ENCODE assay signal across 6 cellular contexts in genomic region chr6:169702640-169703246, GRCh38. TPM values are rescaled to one million over a fixed set of nuclear protein-coding genes. Genes with fewer than 3 reads are reported as not detected.
DNase-seq lines count a peak whose midpoint lies in the region; FAIRE-seq and TF ChIP-seq lines count a peak whose summit lies in the region.

No MANE protein-coding gene starts in this region.

- H3F3A ChIP-seq in DOHH2 (ENCODE audit: control insufficient read depth, insufficient read depth) (peaks cover 10% of the 10 kb centered on the region), SK-N-SH (replicated peaks; ENCODE audit: insufficient read depth) (peaks cover 9% of the 10 kb centered on the region), smooth muscle cell (ENCODE audit: low read depth) (peaks cover 13% of the 10 kb centered on the region)

- H3K4me2 ChIP-seq in DOHH2 (ENCODE audit: low read length) (peak overlapping the region; percentile 66), SK-N-SH (peak overlapping the region; percentile 70), endothelial cell of umbilical vein (ENCODE audit: insufficient read depth, low read length) (peak overlapping the region; percentile 80), smooth muscle cell (peak overlapping the region; percentile 95)

- H3K9me2 ChIP-seq in DOHH2 (replicated peaks; ENCODE audit: control insufficient read depth, low read length) (no peaks in the 10 kb centered on the region), SK-N-SH (no peaks in the 10 kb centered on the region)

- DNase-seq in HFF-Myc (ENCODE audit: extremely low read depth, low read depth) (no peak), SK-N-SH (peak; percentile 68), endothelial cell of umbilical vein (ENCODE audit: low read depth, low spot score) (no peak), smooth muscle cell (lab: John Stamatoyannopoulos, UW; ENCODE audit: unreplicated experiment) (no peak), EL (no peak)

- no peaks in the 10 kb centered on the region for H3K27me3 ChIP-seq in DOHH2 (ENCODE audit: control insufficient read depth, low read length)
- H3K27me3 ChIP-seq in SK-N-SH (ENCODE audit: insufficient read depth), result no peaks in the 10 kb centered on the region
- H3K27me3 ChIP-seq in endothelial cell of umbilical vein (ENCODE audit: control insufficient read depth in 2 of 2, insufficient read depth in 2 of 2, low read length in 2 of 2), result no peaks in the 10 kb centered on the region
- no peaks in the 10 kb centered on the region for H3K27me3 ChIP-seq in smooth muscle cell (ENCODE audit: low read depth)

- dilution Hi-C loops in endothelial cell of umbilical vein (cut with MboI; ENCODE audit: extremely low pct_ligation_motif_present, low sequenced_read_pairs), result no loop called here

- TSS peak; percentile 36 for BruUV-seq in endothelial cell of umbilical vein (replicated peaks; lab: Mats Ljungman, UMichigan)

- no peak for TF ChIP-seq EP300 in SK-N-SH (IDR thresholded peaks at IDR 0.05; ENCODE audit: borderline replicate concordance in 1 of 2, low read depth in 1 of 2, low read length in 1 of 2)

- no peak for TF ChIP-seq RAD21 in SK-N-SH (IDR thresholded peaks at IDR 0.05; ENCODE audit: low read length)

- peaks cover 91% of the 10 kb centered on the region for H3K79me2 ChIP-seq in DOHH2 (ENCODE audit: control insufficient read depth, low read length)
- H3K79me2 ChIP-seq in SK-N-SH (ENCODE audit: insufficient read depth), result peaks cover 65% of the 10 kb centered on the region
- peaks cover 56% of the 10 kb centered on the region for H3K79me2 ChIP-seq in endothelial cell of umbilical vein (ENCODE audit: control insufficient read depth, insufficient read depth, low read length)
- peaks cover 34% of the 10 kb centered on the region for H3K79me2 ChIP-seq in smooth muscle cell (ENCODE audit: low read depth)

- H3K36me3 ChIP-seq in DOHH2 (ENCODE audit: control insufficient read depth, low read length), result peaks cover 77% of the 10 kb centered on the region
- peaks cover 35 to 47% of the 10 kb centered on the region in 2 experiments for H3K36me3 ChIP-seq in SK-N-SH (replicated peaks in 1 of 2; ENCODE audit: control insufficient read depth in 1 of 2, insufficient read depth in 2 of 2, low read length in 1 of 2)
- H3K36me3 ChIP-seq in endothelial cell of umbilical vein (ENCODE audit: control insufficient read depth in 2 of 2, extremely low read depth in 1 of 2, insufficient read depth in 2 of 2, low read length in 2 of 2), result peaks cover 0 to 6% of the 10 kb centered on the region in 2 experiments
- H3K36me3 ChIP-seq in smooth muscle cell (ENCODE audit: low read depth), result no peaks in the 10 kb centered on the region

- intact Hi-C loops in endothelial cell of umbilical vein (cut with micrococcal nuclease), result loop anchor here (1.0 to 5.0 kb wide), 7 partner anchors 21 to 852 kb away; partner anchors contain the start of genes DYNLT2, ERMARD, FAM120B and TBP

- H3K4me1 ChIP-seq in DOHH2 (ENCODE audit: control insufficient read depth, low read length), result peaks cover 55% of the 10 kb centered on the region
- H3K4me1 ChIP-seq in SK-N-SH (ENCODE audit: control insufficient read depth in 1 of 2, insufficient read depth in 2 of 2, low read depth in 1 of 2, low read length in 1 of 2), result peaks cover 12 to 28% of the 10 kb centered on the region in 2 experiments; a peak in 3 of 4 replicates
- peaks cover 51% of the 10 kb centered on the region for H3K4me1 ChIP-seq in endothelial cell of umbilical vein (ENCODE audit: control insufficient read depth, extremely low read depth, insufficient read depth, low read length)
- peaks cover 34% of the 10 kb centered on the region for H3K4me1 ChIP-seq in smooth muscle cell (ENCODE audit: low read depth)

- H2AFZ ChIP-seq in SK-N-SH (ENCODE audit: low read depth), result no peak overlapping the region; the same call in 1 of the 2 replicates
- no peak overlapping the region for H2AFZ ChIP-seq in endothelial cell of umbilical vein (ENCODE audit: low read depth, low read length)
- H2AFZ ChIP-seq in smooth muscle cell (ENCODE audit: low read depth), result peak overlapping the region; percentile 87

- TF ChIP-seq CTCF in DOHH2 (IDR thresholded peaks at IDR 0.05; ENCODE audit: low read depth, low read length, poor library complexity, severe bottlenecking) (no peak), HFF-Myc (IDR thresholded peaks at IDR 0.05; ENCODE audit: low read depth, low read length, missing control alignments) (no peak), SK-N-SH (IDR thresholded peaks at IDR 0.05) (no peak), endothelial cell of umbilical vein (IDR thresholded peaks at IDR 0.05; ENCODE audit: extremely low read depth in 1 of 2, insufficient read depth in 1 of 2, low read depth in 1 of 2, low read length in 2 of 2) (no peak), smooth muscle cell (IDR thresholded peaks at IDR 0.05; ENCODE audit: borderline replicate concordance, insufficient read depth, poor library complexity, severe bottlenecking) (no peak)

- H4K20me1 ChIP-seq in DOHH2 (ENCODE audit: control insufficient read depth, insufficient read depth, low read depth, low read length) (peaks cover 10% of the 10 kb centered on the region), SK-N-SH (ENCODE audit: insufficient read depth) (peaks cover 4% of the 10 kb centered on the region; the same call in 1 of the 2 replicates), endothelial cell of umbilical vein (replicated peaks; ENCODE audit: control insufficient read depth, extremely low read depth, insufficient read depth, low read length) (no peaks in the 10 kb centered on the region), smooth muscle cell (ENCODE audit: low read depth) (peaks cover 17% of the 10 kb centered on the region)

- TF ChIP-seq POLR2A in endothelial cell of umbilical vein (IDR thresholded peaks at IDR 0.05; ENCODE audit: low read depth, low read length), result no peak

- FAIRE-seq in endothelial cell of umbilical vein (lab: Jason Lieb, UNC), result no peak

- no peaks in the 10 kb centered on the region for H3K9me3 ChIP-seq in DOHH2 (ENCODE audit: control insufficient read depth, insufficient read depth, low read length)
- no peaks in the 10 kb centered on the region for H3K9me3 ChIP-seq in SK-N-SH
- H3K9me3 ChIP-seq in endothelial cell of umbilical vein (replicated peaks; ENCODE audit: control insufficient read depth, insufficient read depth, low read length), result no peaks in the 10 kb centered on the region
- H3K9me3 ChIP-seq in smooth muscle cell (replicated peaks; ENCODE audit: low read depth), result no peaks in the 10 kb centered on the region

- no peaks in the 10 kb centered on the region for H3K9me1 ChIP-seq in endothelial cell of umbilical vein (replicated peaks; ENCODE audit: control insufficient read depth, extremely low read depth, insufficient read depth, low read length)

- POLR2A ChIA-PET in SK-N-SH (lab: Yijun Ruan, JAX), result interaction anchor here (1.3 to 2.3 kb wide), 4 partner anchors 15 to 49 kb away, joined by 4 to 14 read pairs (median 10); partner anchors contain the start of genes ERMARD and PHF10
- POLR2A ChIA-PET in endothelial cell of umbilical vein (lab: Charles Lee), result interaction anchor here (0.7 to 1.6 kb wide), 2 partner anchors 33 to 49 kb away, joined by 3 to 6 read pairs; no protein-coding TSS in a partner anchor

- 4% methylated on average over 14 of the region's 41 CpGs for WGBS in SK-N-SH (ENCODE audit: low lambda C conversion rate)
- 3% methylated on average over 41 of the region's 41 CpGs for WGBS in smooth muscle cell (ENCODE audit: low lambda C conversion rate)

- CTCF ChIA-PET in SK-N-SH (lab: Yijun Ruan, JAX), result interaction anchor here (0.6 to 3.7 kb wide), 7 partner anchors 9 to 308 kb away, joined by 3 to 18 read pairs (median 4); no protein-coding TSS in a partner anchor
- CTCF ChIA-PET in endothelial cell of umbilical vein (lab: Charles Lee), result interaction anchor here (2.0 kb wide), 1 partner anchor 10 kb away, joined by 7 read pairs; no protein-coding TSS in a partner anchor

- peak overlapping the region; percentile 94 for H3K9ac ChIP-seq in SK-N-SH
- H3K9ac ChIP-seq in endothelial cell of umbilical vein (replicated peaks; ENCODE audit: extremely low read depth, insufficient read depth, low read length), result peak overlapping the region; percentile 91
- peak overlapping the region; percentile 97 for H3K9ac ChIP-seq in smooth muscle cell (ENCODE audit: low read depth)

- H3K27ac ChIP-seq in DOHH2 (ENCODE audit: low read depth, low read length) (peak overlapping the region; percentile 59), SK-N-SH (ENCODE audit: low read depth in 2 of 2, low read length in 1 of 2) (peak overlapping the region; percentile 84 to 88), endothelial cell of umbilical vein (ENCODE audit: insufficient read depth, low read depth, low read length) (peak overlapping the region; percentile 76), smooth muscle cell (ENCODE audit: low read depth) (peak overlapping the region; percentile 96)

- H3K4me3 ChIP-seq in DOHH2 (ENCODE audit: low read length) (peak overlapping the region; percentile 84), HFF-Myc (replicated peaks; ENCODE audit: low read depth, low read length) (peak overlapping the region; percentile 79), SK-N-SH (ENCODE audit: low read depth in 2 of 2, low read length in 1 of 2) (peak overlapping the region; percentile 95 to 98), endothelial cell of umbilical vein (replicated peaks in 1 of 3; ENCODE audit: insufficient read depth in 1 of 3, low read depth in 1 of 3, low read length in 3 of 3) (peak overlapping the region; percentile 50 to 84 (median 70)), smooth muscle cell (peak overlapping the region; percentile 84)

RNA-seq across cellular contexts. Expression of gene C6orf120, which starts 0.8 kb away (rescaled TPM):
- polyA plus RNA-seq in SK-N-SH (2012; rRNA removed), result 10.1 and 12.7 TPM in 2 replicates
- polyA plus RNA-seq in SK-N-SH (2012; cell fraction: cytosol; rRNA removed), result 18.7 and 21.5 TPM in 2 replicates
- polyA plus RNA-seq in SK-N-SH (2012; cell fraction: nucleus; rRNA removed), result 5.4 and 5.7 TPM in 2 replicates
- total RNA-seq in endothelial cell of umbilical vein, result 28.2 and 30.1 TPM in 2 replicates
- polyA plus RNA-seq in endothelial cell of umbilical vein, result 13.8 and 13.9 TPM in 2 replicates
- polyA plus RNA-seq in endothelial cell of umbilical vein (2011; cell fraction: cytosol; rRNA removed), result 9.1 and 10.5 TPM in 2 replicates
- 6.1 and 7.2 TPM in 2 replicates for polyA plus RNA-seq in endothelial cell of umbilical vein (2011; cell fraction: nucleus; rRNA removed)
- polyA plus RNA-seq in endothelial cell of umbilical vein (2012), result 17.9 and 21.9 TPM in 2 replicates
- 14.6 and 16.0 TPM in 2 replicates for polyA minus RNA-seq in endothelial cell of umbilical vein
- 7.3 TPM for polyA minus RNA-seq in endothelial cell of umbilical vein (2011; cell fraction: cytosol; rRNA and poly(A)+ RNA removed)
- polyA minus RNA-seq in endothelial cell of umbilical vein (2011; cell fraction: nucleus; rRNA and poly(A)+ RNA removed), result 12.1 and 18.8 TPM in 2 replicates
- 50.2 and 56.5 TPM in 2 replicates for total RNA-seq in smooth muscle cell
- polyA plus RNA-seq in smooth muscle cell, result 26.6 and 30.2 TPM in 2 replicates

RNA-seq across cellular contexts. Expression of gene WDR27, which starts 0.9 kb away (rescaled TPM):
- polyA plus RNA-seq in SK-N-SH (2012; rRNA removed), result 55.6 and 58.6 TPM in 2 replicates
- 11.4 and 15.7 TPM in 2 replicates for polyA plus RNA-seq in SK-N-SH (2012; cell fraction: cytosol; rRNA removed)
- 420 and 490 TPM in 2 replicates for polyA plus RNA-seq in SK-N-SH (2012; cell fraction: nucleus; rRNA removed)
- 69.7 and 75.2 TPM in 2 replicates for total RNA-seq in endothelial cell of umbilical vein
- 51.1 and 60.1 TPM in 2 replicates for polyA plus RNA-seq in endothelial cell of umbilical vein
- 9.9 and 15.5 TPM in 2 replicates for polyA plus RNA-seq in endothelial cell of umbilical vein (2011; cell fraction: cytosol; rRNA removed)
- 685 and 699 TPM in 2 replicates for polyA plus RNA-seq in endothelial cell of umbilical vein (2011; cell fraction: nucleus; rRNA removed)
- polyA plus RNA-seq in endothelial cell of umbilical vein (2012), result 24.7 and 30.7 TPM in 2 replicates
- 70.8 and 72.7 TPM in 2 replicates for polyA minus RNA-seq in endothelial cell of umbilical vein
- polyA minus RNA-seq in endothelial cell of umbilical vein (2011; cell fraction: cytosol; rRNA and poly(A)+ RNA removed), result 12.3 TPM
- 178 and 205 TPM in 2 replicates for polyA minus RNA-seq in endothelial cell of umbilical vein (2011; cell fraction: nucleus; rRNA and poly(A)+ RNA removed)
- 34.2 and 47.0 TPM in 2 replicates for total RNA-seq in smooth muscle cell
- 26.0 and 45.0 TPM in 2 replicates for polyA plus RNA-seq in smooth muscle cell

RNA-seq across cellular contexts. Expression of gene PHF10, which starts 21.6 kb away (rescaled TPM):
- polyA plus RNA-seq in SK-N-SH (2012; rRNA removed) (23.5 and 25.7 TPM in 2 replicates), endothelial cell of umbilical vein (16.3 and 19.1 TPM in 2 replicates), smooth muscle cell (21.6 and 22.0 TPM in 2 replicates)
- polyA plus RNA-seq in SK-N-SH (2012; cell fraction: cytosol; rRNA removed), result 34.1 and 37.8 TPM in 2 replicates
- polyA plus RNA-seq in SK-N-SH (2012; cell fraction: nucleus; rRNA removed), result 22.8 and 50.2 TPM in 2 replicates
- total RNA-seq in endothelial cell of umbilical vein (62.4 and 62.6 TPM in 2 replicates), smooth muscle cell (32.9 and 41.9 TPM in 2 replicates)
- 31.6 and 32.6 TPM in 2 replicates for polyA plus RNA-seq in endothelial cell of umbilical vein (2011; cell fraction: cytosol; rRNA removed)
- polyA plus RNA-seq in endothelial cell of umbilical vein (2011; cell fraction: nucleus; rRNA removed), result 73.6 and 98.4 TPM in 2 replicates
- polyA plus RNA-seq in endothelial cell of umbilical vein (2012), result 29.6 and 42.4 TPM in 2 replicates
- 18.7 and 21.0 TPM in 2 replicates for polyA minus RNA-seq in endothelial cell of umbilical vein
- 19.0 TPM for polyA minus RNA-seq in endothelial cell of umbilical vein (2011; cell fraction: cytosol; rRNA and poly(A)+ RNA removed)
- polyA minus RNA-seq in endothelial cell of umbilical vein (2011; cell fraction: nucleus; rRNA and poly(A)+ RNA removed), result 39.4 and 75.5 TPM in 2 replicates

RNA-seq across cellular contexts. Expression of gene DYNLT2, which starts 48.6 kb away (rescaled TPM):
- polyA plus RNA-seq in SK-N-SH (2012; rRNA removed) (0.81 and 1.3 TPM in 2 replicates), endothelial cell of umbilical vein (0.21 and 0.39 TPM in 2 replicates), smooth muscle cell (0.89 and 1.1 TPM in 2 replicates)
- 0.52 and 0.53 TPM in 2 replicates for polyA plus RNA-seq in SK-N-SH (2012; cell fraction: cytosol; rRNA removed)
- polyA plus RNA-seq in SK-N-SH (2012; cell fraction: nucleus; rRNA removed), result 3.5 and 3.8 TPM in 2 replicates
- total RNA-seq in endothelial cell of umbilical vein (0.88 and 1.5 TPM in 2 replicates), smooth muscle cell (1.2 and 2.1 TPM in 2 replicates)
- polyA plus RNA-seq in endothelial cell of umbilical vein (2011; cell fraction: cytosol; rRNA removed), result 0.36 and 0.38 TPM in 2 replicates
- polyA plus RNA-seq in endothelial cell of umbilical vein (2011; cell fraction: nucleus; rRNA removed), result 0.91 and 2.7 TPM in 2 replicates
- 0.31 and 0.79 TPM in 2 replicates for polyA plus RNA-seq in endothelial cell of umbilical vein (2012)
- polyA minus RNA-seq in endothelial cell of umbilical vein, result 0.34 and 0.53 TPM in 2 replicates
- not detected for polyA minus RNA-seq in endothelial cell of umbilical vein (2011; cell fraction: cytosol; rRNA and poly(A)+ RNA removed)
- 1.3 and 1.6 TPM in 2 replicates for polyA minus RNA-seq in endothelial cell of umbilical vein (2011; cell fraction: nucleus; rRNA and poly(A)+ RNA removed)

RNA-seq across cellular contexts. Expression of gene ERMARD, which starts 48.7 kb away (rescaled TPM):
- polyA plus RNA-seq in SK-N-SH (2012; rRNA removed), result 43.2 and 51.3 TPM in 2 replicates
- 19.0 and 23.5 TPM in 2 replicates for polyA plus RNA-seq in SK-N-SH (2012; cell fraction: cytosol; rRNA removed)
- polyA plus RNA-seq in SK-N-SH (2012; cell fraction: nucleus; rRNA removed), result 241 and 346 TPM in 2 replicates
- 18.8 and 23.8 TPM in 2 replicates for total RNA-seq in endothelial cell of umbilical vein
- 33.7 and 36.4 TPM in 2 replicates for polyA plus RNA-seq in endothelial cell of umbilical vein
- polyA plus RNA-seq in endothelial cell of umbilical vein (2011; cell fraction: cytosol; rRNA removed), result 18.9 and 24.0 TPM in 2 replicates
- polyA plus RNA-seq in endothelial cell of umbilical vein (2011; cell fraction: nucleus; rRNA removed), result 91.4 and 99.9 TPM in 2 replicates
- 10.8 and 21.9 TPM in 2 replicates for polyA plus RNA-seq in endothelial cell of umbilical vein (2012)
- polyA minus RNA-seq in endothelial cell of umbilical vein, result 26.3 and 31.9 TPM in 2 replicates
- polyA minus RNA-seq in endothelial cell of umbilical vein (2011; cell fraction: cytosol; rRNA and poly(A)+ RNA removed), result 6.5 TPM
- 16.2 and 27.2 TPM in 2 replicates for polyA minus RNA-seq in endothelial cell of umbilical vein (2011; cell fraction: nucleus; rRNA and poly(A)+ RNA removed)
- total RNA-seq in smooth muscle cell, result 33.9 and 55.9 TPM in 2 replicates
- 21.3 and 23.2 TPM in 2 replicates for polyA plus RNA-seq in smooth muscle cell
